Comparison of ENCODE assay signal across 3 cellular contexts in the genomic region with DNA sequence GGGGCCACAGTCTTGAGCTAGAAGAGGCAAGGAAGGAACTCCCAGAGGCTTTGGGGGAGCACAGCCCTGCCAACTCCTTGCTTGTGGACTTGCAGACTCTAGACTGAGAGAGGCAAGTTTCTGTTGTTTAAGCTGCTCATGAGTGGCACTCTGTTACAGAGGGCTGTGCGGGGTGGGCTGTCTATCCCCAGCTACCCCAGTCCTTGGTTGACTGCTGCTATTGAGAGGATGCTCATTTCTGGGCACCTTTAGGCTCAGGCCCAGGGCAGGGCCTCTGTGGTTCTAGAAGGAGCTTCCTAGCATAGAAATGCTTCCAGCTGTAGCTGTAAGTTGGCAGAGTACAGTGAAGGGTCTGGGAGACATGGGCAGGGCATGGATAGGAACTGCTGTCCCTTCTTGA.
"Had no signal": no experiment of that assay in that cellular context is flagged by ENCODE, and none has a peak within 500 bp of the region (broad histone marks: within the 10 kb centered on the region; RNA-seq: fewer than 3 reads in every experiment).

No MANE protein-coding gene starts in this region.

- DNase-seq: GDM1, GF-D8 had no signal

- ATAC-seq: GM12878 had no signal

- H3K4me3 ChIP-seq: GM12878 had no signal
